In genomic region chr5:129852747-129853352, GRCh38 we compare ENCODE assay signal across 8 cellular contexts. TPM values are rescaled to one million over a fixed set of nuclear protein-coding genes. Genes with fewer than 3 reads are reported as not detected.
DNase-seq lines count a peak whose midpoint lies in the region; ATAC-seq, FAIRE-seq and TF ChIP-seq lines count a peak whose summit lies in the region.

No MANE protein-coding gene starts in this region.

- H3K9ac ChIP-seq in kidney (ENCODE audit: low read length in 2 of 2): no peak overlapping the region

- ATAC-seq in HG02588 (IDR thresholded peaks at IDR 0.05; ENCODE audit: unreplicated experiment): peak; percentile 94

- no peaks in the 10 kb centered on the region for H3K9me3 ChIP-seq in WERI-Rb-1 (ENCODE audit: severe bottlenecking)
- no peaks in the 10 kb centered on the region for H3K9me3 ChIP-seq in kidney (ENCODE audit: control insufficient read depth in 1 of 2, low read length in 2 of 2)

- intact Hi-C loops in kidney (cut with DNase I): no loop called here

- H3K4me3 ChIP-seq in WERI-Rb-1 (ENCODE audit: low read depth, low read length) (no peak overlapping the region), bronchial epithelial cell (ENCODE audit: low read depth, low read length) (no peak overlapping the region), kidney (ENCODE audit: low read length in 2 of 2) (no peak overlapping the region)

- H3K36me3 ChIP-seq in WERI-Rb-1: no peaks in the 10 kb centered on the region
- no peaks in the 10 kb centered on the region for H3K36me3 ChIP-seq in bronchial epithelial cell (ENCODE audit: control insufficient read depth, insufficient read depth, low read length)
- no peaks in the 10 kb centered on the region for H3K36me3 ChIP-seq in kidney (ENCODE audit: control insufficient read depth in 1 of 2, insufficient read depth in 2 of 2, low read length in 2 of 2)

- H3K27ac ChIP-seq in WERI-Rb-1 (no peak overlapping the region), kidney (ENCODE audit: low read depth in 2 of 2, low read length in 2 of 2) (no peak overlapping the region)

- no peaks in the 10 kb centered on the region for H3K4me1 ChIP-seq in kidney (ENCODE audit: control insufficient read depth in 1 of 2, insufficient read depth in 1 of 2, low read depth in 1 of 2, low read length in 2 of 2)

- FAIRE-seq in bronchial epithelial cell (lab: Jason Lieb, UNC): no peak
- peak; percentile 25 for FAIRE-seq in kidney (lab: Jason Lieb, UNC)

- DNase-seq in NCI-H345 (lab: John Stamatoyannopoulos, UW): peak; percentile 28
- DNase-seq in NCI-H345 treated with DMSO at 0.1 percent for 48 hours (lab: John Stamatoyannopoulos, UW; ENCODE audit: unreplicated experiment): no peak
- peak; percentile 38 for DNase-seq in NCI-H1048 (lab: John Stamatoyannopoulos, UW)
- DNase-seq in WERI-Rb-1: peak; percentile 85
- DNase-seq in bronchial epithelial cell (ENCODE audit: low read depth): peak; percentile 59
- DNase-seq in kidney: peak; percentile 84
- peak; percentile 81 to 82 for DNase-seq in stimulated activated CD4-positive, alpha-beta T cell treated with anti-CD3 and anti-CD28 coated beads, Interleukin-2, amount 100 ng/mL, for 24 hours

- TF ChIP-seq CTCF in WERI-Rb-1 (IDR thresholded peaks at IDR 0.05; ENCODE audit: low read depth, low read length) (peak; percentile 83), bronchial epithelial cell (IDR thresholded peaks at IDR 0.05; ENCODE audit: insufficient read depth, low read length, severe bottlenecking) (peak; percentile 79), kidney (IDR thresholded peaks at IDR 0.05; ENCODE audit: borderline replicate concordance, extremely low read depth, insufficient read depth) (peak; percentile 87)

- H3K27me3 ChIP-seq in WERI-Rb-1 (ENCODE audit: insufficient read depth, low read depth, severe bottlenecking): no peaks in the 10 kb centered on the region
- no peaks in the 10 kb centered on the region for H3K27me3 ChIP-seq in bronchial epithelial cell (ENCODE audit: control insufficient read depth, insufficient read depth, low read length)

RNA-seq across cellular contexts. Expression of gene CHSY3, which starts 51.4 kb away (rescaled TPM):
- total RNA-seq in bronchial epithelial cell: under 0.01 and 0.26 TPM in 2 replicates
- total RNA-seq in kidney: 3.0 TPM
- 0.13 TPM for polyA plus RNA-seq in kidney (ENCODE audit: insufficient read depth, low read depth, low replicate concordance)
